Comparison of ENCODE assay signal across 15 cellular contexts in the genomic region with DNA sequence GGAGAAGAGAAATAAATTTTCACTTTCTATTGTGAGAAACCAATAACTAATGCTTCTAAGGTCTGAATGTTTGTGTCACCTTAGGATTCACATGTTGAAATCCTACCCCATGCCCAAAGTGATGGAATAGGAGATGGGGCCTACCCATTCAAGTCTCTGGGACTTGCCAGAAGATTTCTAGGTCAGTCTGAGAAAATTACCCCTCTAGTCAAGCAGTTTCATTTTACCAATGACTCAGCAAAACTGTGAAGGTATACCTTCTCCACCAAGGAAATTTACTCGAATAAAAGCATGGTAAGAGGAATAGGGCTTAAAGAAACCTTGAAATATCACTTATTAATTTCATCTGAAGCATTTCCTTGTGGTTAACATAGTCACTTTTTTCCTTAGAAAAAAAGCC. TPM values are rescaled to one million over a fixed set of nuclear protein-coding genes. Genes with fewer than 3 reads are reported as not detected.
A peak's percentile ranks its signal among the peaks of the same experiment; 100 is the strongest.
DNase-seq lines count a peak whose midpoint lies in the region; ATAC-seq and TF ChIP-seq lines count a peak whose summit lies in the region.
"Had no signal": no experiment of that assay in that cellular context is flagged by ENCODE, and none has a peak within 500 bp of the region (broad histone marks: within the 10 kb centered on the region; RNA-seq: fewer than 3 reads in every experiment).

No MANE protein-coding gene starts in this region.

- H3K4me1 Mint-ChIP-seq in chondrocyte (ENCODE audit: low read depth): peaks cover 32% of the 10 kb centered on the region
- H3K4me1 Mint-ChIP-seq in immature natural killer cell: no peaks in the 10 kb centered on the region
- peaks cover 11% of the 10 kb centered on the region for H3K4me1 Mint-ChIP-seq in Calu3 (ENCODE audit: low read depth, unreplicated experiment)
- H3K4me1 Mint-ChIP-seq: activated naive CD8-positive, alpha-beta T cell treated with anti-CD3 and anti-CD28 coated beads, Interleukin-2, amount 50 U/mL, for 24 hours; CD4-positive, alpha-beta memory T cell had no signal

- 31% methylated on average over 1 of the region's 1 CpG for WGBS in SK-N-SH (ENCODE audit: low lambda C conversion rate)

- H3K4me3 Mint-ChIP-seq in chondrocyte (ENCODE audit: unreplicated experiment): no peak overlapping the region
- no peak overlapping the region for H3K4me3 Mint-ChIP-seq in immature natural killer cell
- no peak overlapping the region for H3K4me3 Mint-ChIP-seq in Calu3 (ENCODE audit: low read depth, unreplicated experiment)
- H3K4me3 Mint-ChIP-seq: activated naive CD8-positive, alpha-beta T cell treated with anti-CD3 and anti-CD28 coated beads, Interleukin-2, amount 50 U/mL, for 24 hours; activated T-cell treated with anti-CD3 and anti-CD28 coated beads, Interleukin-2, amount 50 U/mL, for 4 hours; CD4-positive, alpha-beta memory T cell had no signal

- TF ChIP-seq EP300 in SK-N-SH (IDR thresholded peaks at IDR 0.05; ENCODE audit: borderline replicate concordance in 1 of 2, low read depth in 1 of 2, low read length in 1 of 2): no peak

- no peak overlapping the region for H3K27ac ChIP-seq in SK-N-SH (ENCODE audit: low read depth in 2 of 2, low read length in 1 of 2)

- TF ChIP-seq RAD21 in SK-N-SH (IDR thresholded peaks at IDR 0.05; ENCODE audit: low read length): no peak

- intact Hi-C loops in Calu3 (cut with micrococcal nuclease; ENCODE audit: unreplicated experiment): no loop called here

- POLR2A ChIA-PET in SK-N-SH (lab: Yijun Ruan, JAX): no interaction called here

- H3K27me3 Mint-ChIP-seq in chondrocyte (ENCODE audit: low read depth) (peaks cover 4% of the 10 kb centered on the region), immature natural killer cell (ENCODE audit: low read depth in 3 of 3) (peaks cover 0 to 3% (median 2%) of the 10 kb centered on the region in 3 donors), Calu3 (ENCODE audit: unreplicated experiment) (no peaks in the 10 kb centered on the region)

- no peaks in the 10 kb centered on the region for H3K79me2 ChIP-seq in SK-N-SH (ENCODE audit: insufficient read depth)

- peaks cover 10 to 11% of the 10 kb centered on the region in 2 experiments; a peak in 3 of 4 replicates for H3K4me1 ChIP-seq in SK-N-SH (ENCODE audit: control insufficient read depth in 1 of 2, insufficient read depth in 2 of 2, low read depth in 1 of 2, low read length in 1 of 2)

- H2AFZ ChIP-seq in SK-N-SH (ENCODE audit: low read depth): no peak overlapping the region

- no peak overlapping the region for H3K4me3 ChIP-seq in GM12865 (ENCODE audit: low read depth, low read length)
- H3K4me3 ChIP-seq in SK-N-SH (ENCODE audit: low read depth in 2 of 2, low read length in 1 of 2): no peak overlapping the region

- H3K27ac Mint-ChIP-seq in chondrocyte (ENCODE audit: unreplicated experiment): peak overlapping the region; percentile 14
- no peak overlapping the region for H3K27ac Mint-ChIP-seq in immature natural killer cell
- no peak overlapping the region for H3K27ac Mint-ChIP-seq in Calu3 (ENCODE audit: unreplicated experiment)
- H3K27ac Mint-ChIP-seq: activated naive CD8-positive, alpha-beta T cell treated with anti-CD3 and anti-CD28 coated beads, Interleukin-2, amount 50 U/mL, for 24 hours; CD4-positive, alpha-beta memory T cell had no signal

- TF ChIP-seq CTCF in GM12865 (IDR thresholded peaks at IDR 0.05; ENCODE audit: insufficient read depth, low read depth, low read length, missing control alignments) (no peak), chondrocyte (IDR thresholded peaks at IDR 0.05) (no peak), Calu3 (IDR thresholded peaks at IDR 0.05; ENCODE audit: unreplicated experiment) (no peak), SK-N-SH (IDR thresholded peaks at IDR 0.05) (no peak)

- DNase-seq in GM12865 (ENCODE audit: low read depth) (peak; percentile 26), chondrocyte (ENCODE audit: low spot score) (no peak), immature natural killer cell (no peak), Calu3 (no peak), SK-N-SH (no peak), NCI-H524 treated with DMSO at 0.1 percent for 48 hours (lab: John Stamatoyannopoulos, UW) (no peak)
- DNase-seq: activated naive CD8-positive, alpha-beta T cell treated with anti-CD3 and anti-CD28 coated beads, Interleukin-2, amount 50 U/mL, for 24 hours; activated T-cell treated with anti-CD3 and anti-CD28 coated beads, Interleukin-2, amount 50 U/mL, for 4 hours; caudate nucleus; CD4-positive, alpha-beta memory T cell; effector memory CD4-positive, alpha-beta T cell; NCI-H2081 treated with DMSO at 0.1 percent for 48 hours; stimulated activated CD4-positive, alpha-beta T cell treated with anti-CD3 and anti-CD28 coated beads, Interleukin-4, amount 100 ng/mL, for 1 hour had no signal

- CTCF ChIA-PET in Calu3 (lab: Charles Lee): interaction anchor here (0.6 kb wide), 1 partner anchor 127 kb away, joined by 3 read pairs; no protein-coding TSS in a partner anchor
- CTCF ChIA-PET in SK-N-SH (lab: Yijun Ruan, JAX): interaction anchor here (1.2 kb wide), 1 partner anchor 17 kb away, joined by 3 read pairs; no protein-coding TSS in a partner anchor

- H3K4me2 ChIP-seq in SK-N-SH: no peak overlapping the region

- no peak overlapping the region for H3K9ac ChIP-seq in SK-N-SH

- BruUV-seq in Calu3 (replicated peaks; lab: Mats Ljungman, UMichigan): no TSS peak

- no peaks in the 10 kb centered on the region for H3K9me2 ChIP-seq in SK-N-SH

- peaks cover 7% of the 10 kb centered on the region; the same call in 1 of the 2 replicates for H3K27me3 ChIP-seq in SK-N-SH (ENCODE audit: insufficient read depth)

- H3K9me3 ChIP-seq in SK-N-SH: no peaks in the 10 kb centered on the region

- ATAC-seq in GM21447 (IDR thresholded peaks at IDR 0.05; ENCODE audit: unreplicated experiment) (peak; percentile 56), HG03432 (IDR thresholded peaks at IDR 0.05; ENCODE audit: unreplicated experiment) (peak; percentile 72)
- ATAC-seq: activated naive CD8-positive, alpha-beta T cell treated with anti-CD3 and anti-CD28 coated beads, Interleukin-2, amount 50 U/mL, for 24 hours; activated T-cell treated with anti-CD3 and anti-CD28 coated beads, Interleukin-2, amount 50 U/mL, for 4 hours had no signal

- no peaks in the 10 kb centered on the region for H3F3A ChIP-seq in SK-N-SH (replicated peaks; ENCODE audit: insufficient read depth)

- H3K36me3 Mint-ChIP-seq in chondrocyte (ENCODE audit: low read depth) (no peaks in the 10 kb centered on the region), immature natural killer cell (no peaks in the 10 kb centered on the region), Calu3 (ENCODE audit: insufficient read depth, unreplicated experiment) (no peaks in the 10 kb centered on the region)
- H3K36me3 Mint-ChIP-seq: CD4-positive, alpha-beta memory T cell had no signal

- no peaks in the 10 kb centered on the region for H3K36me3 ChIP-seq in SK-N-SH (replicated peaks in 1 of 2; ENCODE audit: control insufficient read depth in 1 of 2, insufficient read depth in 2 of 2, low read length in 1 of 2)

- no peaks in the 10 kb centered on the region for H4K20me1 ChIP-seq in SK-N-SH (ENCODE audit: insufficient read depth)

- H3K9me3 Mint-ChIP-seq in chondrocyte (ENCODE audit: low read depth) (peaks cover 14% of the 10 kb centered on the region), immature natural killer cell (no peaks in the 10 kb centered on the region), Calu3 (ENCODE audit: low read depth, unreplicated experiment) (no peaks in the 10 kb centered on the region)
- H3K9me3 Mint-ChIP-seq: activated naive CD8-positive, alpha-beta T cell treated with anti-CD3 and anti-CD28 coated beads, Interleukin-2, amount 50 U/mL, for 24 hours had no signal

TF ChIP-seq in SK-N-SH, 30 proteins besides CTCF, POLR2A, EP300 and RAD21:
- TF ChIP-seq CHD2 (IDR thresholded peaks at IDR 0.05; ENCODE audit: low read length, partially characterized antibody): no peak
- no peak for TF ChIP-seq TCF12 (IDR thresholded peaks at IDR 0.05)
- TF ChIP-seq RCOR1 (IDR thresholded peaks at IDR 0.05; ENCODE audit: low read length): no peak
- TF ChIP-seq FOXJ3 (CRISPR knock-in tag; IDR thresholded peaks at IDR 0.05): no peak
- TF ChIP-seq SMC3 (IDR thresholded peaks at IDR 0.05; ENCODE audit: low read depth, low read length): no peak
- TF ChIP-seq YY1 (IDR thresholded peaks at IDR 0.05; ENCODE audit: low read depth): no peak
- no peak for TF ChIP-seq USF1 (IDR thresholded peaks at IDR 0.05; ENCODE audit: borderline replicate concordance, low read depth)
- TF ChIP-seq TAF1 (IDR thresholded peaks at IDR 0.05; ENCODE audit: borderline replicate concordance, low read depth, low read length): no peak
- no peak for TF ChIP-seq FOXM1 (IDR thresholded peaks at IDR 0.05; ENCODE audit: low read depth)
- TF ChIP-seq JUND (IDR thresholded peaks at IDR 0.05): no peak

RNA-seq across cellular contexts. Expression of gene PAPSS1, which starts 23.5 kb away (rescaled TPM):
- total RNA-seq in chondrocyte: 104 to 155 TPM (median 105 TPM) in 3 replicates
- 10 to 100 TPM; 24.1 to 61.9 (median 29.9) TPM for polyA plus RNA-seq in immature natural killer cell
- 32.5 and 41.6 TPM in 2 replicates for total RNA-seq in Calu3 (2022)
- polyA plus RNA-seq in SK-N-SH (2012; rRNA removed): 70.1 and 94.1 TPM in 2 replicates
- polyA plus RNA-seq in SK-N-SH (2012; cell fraction: cytosol; rRNA removed): 90.6 and 94.5 TPM in 2 replicates
- 40.9 and 64.5 TPM in 2 replicates for polyA plus RNA-seq in SK-N-SH (2012; cell fraction: nucleus; rRNA removed)
